In the genomic region with DNA sequence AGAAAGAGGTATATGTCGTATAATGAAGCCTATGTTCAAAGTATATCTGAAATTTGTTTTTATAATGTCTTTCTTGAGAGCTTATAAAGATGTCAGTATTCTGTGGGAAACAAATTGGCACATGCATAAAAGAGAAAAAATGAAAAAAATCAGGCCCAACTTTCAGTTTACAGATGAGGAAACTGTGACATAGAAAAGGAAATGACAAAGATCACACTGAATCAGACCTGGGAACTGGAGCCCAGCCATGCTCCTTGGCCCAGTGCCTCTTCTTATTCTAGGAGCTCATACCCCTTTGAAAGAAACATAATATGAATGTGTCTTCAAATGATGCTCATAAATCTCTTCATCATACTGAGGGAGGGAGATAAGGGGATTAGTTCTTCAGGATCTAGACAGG, we compare ENCODE assay signal across 8 cellular contexts. TPM values are rescaled to one million over a fixed set of nuclear protein-coding genes. Genes with fewer than 3 reads are reported as not detected.
DNase-seq lines count a peak whose midpoint lies in the region; ATAC-seq and TF ChIP-seq lines count a peak whose summit lies in the region.

No MANE protein-coding gene starts in this region.

- intact Hi-C loops in head of caudate nucleus (cut with DNase I): loop anchor here (5.0 kb wide), 1 partner anchor 98 kb away; a partner anchor contains a TSS

- ATAC-seq in CD4-positive, CD25-positive, alpha-beta regulatory T cell (ENCODE audit: low read depth in 2 of 2): no peak
- ATAC-seq in HG02763 (IDR thresholded peaks at IDR 0.05; ENCODE audit: unreplicated experiment): no peak
- ATAC-seq in HG03139 (IDR thresholded peaks at IDR 0.05; ENCODE audit: unreplicated experiment): no peak

- no peaks in the 10 kb centered on the region for H3K27me3 ChIP-seq in CD4-positive, CD25-positive, alpha-beta regulatory T cell (ENCODE audit: control insufficient read depth, insufficient read depth, low read length)
- no peaks in the 10 kb centered on the region for H3K27me3 ChIP-seq in brain microvascular endothelial cell (replicated peaks)

- peak overlapping the region; percentile 93 for H3K4me3 ChIP-seq in CD4-positive, CD25-positive, alpha-beta regulatory T cell (ENCODE audit: low read depth, low read length)
- H3K4me3 ChIP-seq in brain microvascular endothelial cell (ENCODE audit: low read depth, low read length): no peak overlapping the region

- DNase-seq in CD4-positive, CD25-positive, alpha-beta regulatory T cell: peak in 1 of 3 donors; percentile 27
- DNase-seq in LoVo (ENCODE audit: low spot score) (peak; percentile 23), brain microvascular endothelial cell (no peak), mesothelial cell of epicardium (ENCODE audit: low spot score in 2 of 2, unreplicated experiment in 2 of 2) (no peak), head of caudate nucleus (no peak), iPS-NIHi7 (ENCODE audit: extremely low spot score) (no peak)

- in situ Hi-C loops in brain microvascular endothelial cell (cut with HindIII; ENCODE audit: low pct_ligation_motif_present, low sequenced_read_pairs): loop anchor here (25.0 kb wide), 1 partner anchor 98 kb away; a partner anchor contains a TSS

- no peak overlapping the region for H3K27ac ChIP-seq in CD4-positive, CD25-positive, alpha-beta regulatory T cell (ENCODE audit: insufficient read depth, low read length, poor library complexity, severe bottlenecking)
- H3K27ac ChIP-seq in brain microvascular endothelial cell: peak overlapping the region; percentile 96

- H3K9me3 ChIP-seq in CD4-positive, CD25-positive, alpha-beta regulatory T cell (ENCODE audit: control insufficient read depth in 2 of 2, low read length in 2 of 2): no peaks in the 10 kb centered on the region

- peaks cover 9% of the 10 kb centered on the region for H3K27me3 Mint-ChIP-seq in CD4-positive, CD25-positive, alpha-beta regulatory T cell
- no peaks in the 10 kb centered on the region for H3K27me3 Mint-ChIP-seq in mesothelial cell of epicardium (ENCODE audit: low read depth)

- H3K4me1 Mint-ChIP-seq in CD4-positive, CD25-positive, alpha-beta regulatory T cell: peaks cover 15 to 32% (median 20%) of the 10 kb centered on the region in 4 donors
- H3K4me1 Mint-ChIP-seq in mesothelial cell of epicardium: peaks cover 17% of the 10 kb centered on the region

- H3K36me3 ChIP-seq in CD4-positive, CD25-positive, alpha-beta regulatory T cell (ENCODE audit: control insufficient read depth, insufficient read depth, low read length): no peaks in the 10 kb centered on the region
- H3K36me3 ChIP-seq in brain microvascular endothelial cell (replicated peaks): peaks cover 18% of the 10 kb centered on the region

- no peaks in the 10 kb centered on the region for H3K36me3 Mint-ChIP-seq in CD4-positive, CD25-positive, alpha-beta regulatory T cell
- peaks cover 11% of the 10 kb centered on the region for H3K36me3 Mint-ChIP-seq in mesothelial cell of epicardium

- peaks cover 13% of the 10 kb centered on the region for H3K4me1 ChIP-seq in CD4-positive, CD25-positive, alpha-beta regulatory T cell (ENCODE audit: control insufficient read depth, insufficient read depth, low read length, poor library complexity, severe bottlenecking)

- peaks cover 0 to 12% (median 3%) of the 10 kb centered on the region in 7 donors for H3K9me3 Mint-ChIP-seq in CD4-positive, CD25-positive, alpha-beta regulatory T cell
- H3K9me3 Mint-ChIP-seq in mesothelial cell of epicardium: no peaks in the 10 kb centered on the region

- H3K27ac Mint-ChIP-seq in CD4-positive, CD25-positive, alpha-beta regulatory T cell: peak overlapping the region; percentile 71 to 99 (median 98)
- H3K27ac Mint-ChIP-seq in mesothelial cell of epicardium: peak overlapping the region; percentile 73

- H3K4me3 Mint-ChIP-seq in CD4-positive, CD25-positive, alpha-beta regulatory T cell: peak overlapping the region; percentile 95 to 98 (median 96)
- peak overlapping the region; percentile 97 for H3K4me3 Mint-ChIP-seq in mesothelial cell of epicardium

- no peak for TF ChIP-seq CTCF in brain microvascular endothelial cell (IDR thresholded peaks at IDR 0.05; ENCODE audit: low read depth, low read length, missing control alignments)
- no peak for TF ChIP-seq CTCF in mesothelial cell of epicardium (IDR thresholded peaks at IDR 0.05; ENCODE audit: unreplicated experiment)

RNA-seq across cellular contexts. Expression of a gene that starts 48.4 kb away (rescaled TPM):
- total RNA-seq in CD4-positive, CD25-positive, alpha-beta regulatory T cell: 5.5 TPM
- 1 to 10 TPM in 1 of 4 donors, under 1 TPM in 3; 0.41 to 1.1 (median 0.66) TPM for polyA plus RNA-seq in CD4-positive, CD25-positive, alpha-beta regulatory T cell
- 25.6 to 27.9 TPM (median 26.8 TPM) in 3 replicates for total RNA-seq in mesothelial cell of epicardium
